In genomic region chr12:100827901-100828520, GRCh38 we compare ENCODE assay signal across 8 cellular contexts. TPM values are rescaled to one million over a fixed set of nuclear protein-coding genes. Genes with fewer than 3 reads are reported as not detected.
DNase-seq lines count a peak whose midpoint lies in the region; ATAC-seq and TF ChIP-seq lines count a peak whose summit lies in the region.

No MANE protein-coding gene starts in this region.

- no peak overlapping the region for H3K4me3 ChIP-seq in AG09309 (ENCODE audit: control insufficient read depth, low read depth, low read length)
- H3K4me3 ChIP-seq in adrenal gland, result no peak overlapping the region
- H3K4me3 ChIP-seq in liver (ENCODE audit: low read depth in 1 of 3, low read length in 3 of 3), result no peak overlapping the region

- TF ChIP-seq POLR2A in adrenal gland (IDR thresholded peaks at IDR 0.05), result no peak

- no peaks in the 10 kb centered on the region for H3K4me1 ChIP-seq in adrenal gland (replicated peaks in 1 of 2)
- H3K4me1 ChIP-seq in liver (ENCODE audit: control insufficient read depth in 4 of 4, insufficient read depth in 4 of 4, low read length in 3 of 4), result no peaks in the 10 kb centered on the region

- DNase-seq in AG09309 (ENCODE audit: low read depth) (peak; percentile 14), NCI-H1417 treated with DMSO at 0.1 percent for 48 hours (lab: John Stamatoyannopoulos, UW) (peak; percentile 22), adrenal gland (peak in 5 of 7 donors; percentile 20 to 31 (median 24)), cortex of kidney (lab: John Stamatoyannopoulos, UW) (no peak)

- H3K27ac ChIP-seq in adrenal gland (no peak overlapping the region), liver (ENCODE audit: low read depth in 1 of 2, low read length in 2 of 2) (no peak overlapping the region)

- WGBS in adrenal gland, 4 donors, result 35 to 50% (median 40%) methylated on average over 4 of the region's 4 CpGs
- WGBS in liver, result 45% methylated on average over 4 of the region's 4 CpGs

- TF ChIP-seq CTCF in AG09309 (IDR thresholded peaks at IDR 0.05; ENCODE audit: control insufficient read depth, insufficient read depth, low read depth, low read length, missing control alignments) (peak; percentile 83), adrenal gland (IDR thresholded peaks at IDR 0.05) (peak; percentile 51 to 79 (median 68)), liver (IDR thresholded peaks at IDR 0.05; ENCODE audit: low read depth, low read length, missing input control) (peak; percentile 23)

- intact Hi-C loops in adrenal gland (cut with DNase I), result no loop called here

- peak; percentile 54 to 60 for TF ChIP-seq RAD21 in liver (IDR thresholded peaks at IDR 0.05)

- H3K9me3 ChIP-seq in adrenal gland (replicated peaks in 1 of 3) (no peaks in the 10 kb centered on the region), liver (ENCODE audit: control insufficient read depth in 4 of 4, low read length in 3 of 4) (no peaks in the 10 kb centered on the region)

- H3K27me3 ChIP-seq in adrenal gland, result no peaks in the 10 kb centered on the region
- H3K27me3 ChIP-seq in liver (ENCODE audit: control insufficient read depth in 4 of 4, insufficient read depth in 4 of 4, low read length in 3 of 4), result no peaks in the 10 kb centered on the region

- peak; percentile 66 for ATAC-seq in GM18861 (IDR thresholded peaks at IDR 0.05; ENCODE audit: unreplicated experiment)
- ATAC-seq in HG02840 (IDR thresholded peaks at IDR 0.05; ENCODE audit: low FRiP score, unreplicated experiment), result no peak
- no peak for ATAC-seq in HG02970 (IDR thresholded peaks at IDR 0.05; ENCODE audit: low FRiP score, unreplicated experiment)

- H3K36me3 ChIP-seq in adrenal gland (replicated peaks in 1 of 2) (no peaks in the 10 kb centered on the region), liver (ENCODE audit: control insufficient read depth in 4 of 4, insufficient read depth in 3 of 4, low read depth in 1 of 4, low read length in 3 of 4) (no peaks in the 10 kb centered on the region)

- H3K9ac ChIP-seq in liver (ENCODE audit: low read depth in 1 of 2, low read length in 2 of 2), result no peak overlapping the region

TF ChIP-seq in liver, 16 proteins besides CTCF, POLR2A, EP300 and RAD21:
- no peak for TF ChIP-seq YY1 (IDR thresholded peaks at IDR 0.05)
- no peak for TF ChIP-seq REST (IDR thresholded peaks at IDR 0.05)
- no peak for TF ChIP-seq ZBTB33 (IDR thresholded peaks at IDR 0.05)
- no peak for TF ChIP-seq NR2F2 (IDR thresholded peaks at IDR 0.05)
- TF ChIP-seq HNF4G (IDR thresholded peaks at IDR 0.05), result no peak
- no peak for TF ChIP-seq EGR1 (IDR thresholded peaks at IDR 0.05; ENCODE audit: low read depth in 2 of 2)

RNA-seq across cellular contexts. Expression of gene ANO4, which starts 33.4 kb away (rescaled TPM):
- total RNA-seq in adrenal gland, result 10 to 100 TPM in 5 of 8 donors, 1 to 10 TPM in 3; 7.2 to 37.4 (median 16.9) TPM
- 10 to 100 TPM in 1 of 3 donors, 1 to 10 TPM in 2; 5.6 to 10.8 (median 9.2) TPM for polyA plus RNA-seq in adrenal gland
- total RNA-seq in liver, result 1 to 10 TPM in 1 of 2 donors, under 1 TPM in 1; 0.17 to 2.2 TPM
- polyA plus RNA-seq in liver, result under 1 TPM in 1 of 2 donors, not detected in 1; 0.08 TPM

Comparison
In these comparisons a context has a peak if more than half of its experiments do, and no peak if none do; other contexts are left out.
1. CTCF ChIP-seq: peak in every context shown above with its lines; median percentile 83 in AG09309; 68 in adrenal gland; 23 in liver.